Comparison of ENCODE assay signal across 16 cellular contexts in genomic region chr21:43697758-43698643, GRCh38. TPM values are rescaled to one million over a fixed set of nuclear protein-coding genes. Genes with fewer than 3 reads are reported as not detected.
DNase-seq lines count a peak whose midpoint lies in the region; ATAC-seq and TF ChIP-seq lines count a peak whose summit lies in the region.
"Had no signal": no experiment of that assay in that cellular context is flagged by ENCODE, and none has a peak within 500 bp of the region (broad histone marks: within the 10 kb centered on the region; RNA-seq: fewer than 3 reads in every experiment).

No MANE protein-coding gene starts in this region.

- H3K4me1 Mint-ChIP-seq in activated CD4-positive, alpha-beta T cell treated with anti-CD3 and anti-CD28 coated beads for 36 hours: peaks cover 16% of the 10 kb centered on the region
- H3K4me1 Mint-ChIP-seq in activated CD4-positive, alpha-beta T cell treated with anti-CD3 and anti-CD28 coated beads, Interleukin-2, amount 10 ng/mL, durations not matched to agents 24 days and 14 days: peaks cover 11% of the 10 kb centered on the region
- peaks cover 10 to 22% (median 14%) of the 10 kb centered on the region in 4 donors for H3K4me1 Mint-ChIP-seq in naive thymus-derived CD8-positive, alpha-beta T cell

- POLR2A ChIA-PET in activated CD4-positive, alpha-beta T cell treated with anti-CD3 and anti-CD28 coated beads for 36 hours (lab: Charles Lee): no interaction called here
- POLR2A ChIA-PET in naive thymus-derived CD8-positive, alpha-beta T cell (lab: Charles Lee): interaction anchor here (0.7 kb wide), 1 partner anchor 22 kb away, joined by 3 read pairs; no protein-coding TSS in a partner anchor

- no peak overlapping the region for H3K4me3 Mint-ChIP-seq in activated CD4-positive, alpha-beta T cell treated with anti-CD3 and anti-CD28 coated beads for 36 hours
- no peak overlapping the region for H3K4me3 Mint-ChIP-seq in activated CD4-positive, alpha-beta T cell treated with anti-CD3 and anti-CD28 coated beads, Interleukin-2, amount 10 ng/mL, durations not matched to agents 24 days and 14 days
- H3K4me3 Mint-ChIP-seq in naive thymus-derived CD8-positive, alpha-beta T cell: peak overlapping the region in 2 of 10 donors; percentile 5 to 32
- H3K4me3 Mint-ChIP-seq: memory B cell had no signal

- H3K27me3 Mint-ChIP-seq in activated CD4-positive, alpha-beta T cell treated with anti-CD3 and anti-CD28 coated beads for 36 hours: no peaks in the 10 kb centered on the region
- no peaks in the 10 kb centered on the region for H3K27me3 Mint-ChIP-seq in activated CD4-positive, alpha-beta T cell treated with anti-CD3 and anti-CD28 coated beads, Interleukin-2, amount 10 ng/mL, durations not matched to agents 24 days and 14 days
- no peaks in the 10 kb centered on the region for H3K27me3 Mint-ChIP-seq in naive thymus-derived CD8-positive, alpha-beta T cell

- H3K36me3 Mint-ChIP-seq in activated CD4-positive, alpha-beta T cell treated with anti-CD3 and anti-CD28 coated beads for 36 hours (ENCODE audit: low read depth): peaks cover 48% of the 10 kb centered on the region
- peaks cover 29% of the 10 kb centered on the region for H3K36me3 Mint-ChIP-seq in activated CD4-positive, alpha-beta T cell treated with anti-CD3 and anti-CD28 coated beads, Interleukin-2, amount 10 ng/mL, durations not matched to agents 24 days and 14 days (ENCODE audit: low read depth)
- H3K36me3 Mint-ChIP-seq in naive thymus-derived CD8-positive, alpha-beta T cell: peaks cover 7 to 38% (median 25%) of the 10 kb centered on the region in 3 donors

- H3K9me3 Mint-ChIP-seq in activated CD4-positive, alpha-beta T cell treated with anti-CD3 and anti-CD28 coated beads for 36 hours (ENCODE audit: low read depth): no peaks in the 10 kb centered on the region
- H3K9me3 Mint-ChIP-seq in activated CD4-positive, alpha-beta T cell treated with anti-CD3 and anti-CD28 coated beads, Interleukin-2, amount 10 ng/mL, durations not matched to agents 24 days and 14 days: no peaks in the 10 kb centered on the region
- peaks cover 0 to 20% (median 2%) of the 10 kb centered on the region in 9 donors for H3K9me3 Mint-ChIP-seq in naive thymus-derived CD8-positive, alpha-beta T cell
- H3K9me3 Mint-ChIP-seq: memory B cell had no signal

- intact Hi-C loops in activated CD4-positive, alpha-beta T cell treated with anti-CD3 and anti-CD28 coated beads for 36 hours (cut with DNase I, micrococcal nuclease): no loop called here
- intact Hi-C loops in activated CD4-positive, alpha-beta T cell treated with anti-CD3 and anti-CD28 coated beads, Interleukin-2, amount 10 ng/mL, durations not matched to agents 24 days and 14 days (cut with micrococcal nuclease): no loop called here

- CTCF ChIA-PET in activated CD4-positive, alpha-beta T cell treated with anti-CD3 and anti-CD28 coated beads for 36 hours (lab: Charles Lee): interaction anchor here (0.6 kb wide), 1 partner anchor 38 kb away, joined by 3 read pairs; no protein-coding TSS in a partner anchor

- no peak for DNase-seq in activated CD4-positive, alpha-beta T cell treated with anti-CD3 and anti-CD28 coated beads for 36 hours
- no peak for DNase-seq in activated CD4-positive, alpha-beta T cell treated with anti-CD3 and anti-CD28 coated beads, Interleukin-2, amount 10 ng/mL, durations not matched to agents 24 days and 14 days
- DNase-seq in LHCN-M2 (ENCODE audit: low read depth): peak; percentile 21
- DNase-seq in choroid plexus epithelial cell (ENCODE audit: low read depth): peak; percentile 74
- peak in 2 of 10 donors; percentile 37 to 48 for DNase-seq in naive thymus-derived CD8-positive, alpha-beta T cell
- DNase-seq in middle frontal gyrus (ENCODE audit: extremely low spot score, low spot score): no peak
- DNase-seq: activated CD4-positive, alpha-beta T cell treated with anti-CD3 and anti-CD28 coated beads for 48 hours; gastrocnemius medialis; MV-4-11; NCI-H2081 treated with DMSO at 0.1 percent for 48 hours; NCI-H774; sigmoid colon; stimulated activated CD4-positive, alpha-beta T cell treated with anti-CD3 and anti-CD28 coated beads, Interleukin-4, amount 100 ng/mL, for 24 hours had no signal

- peak overlapping the region; percentile 72 for H3K27ac Mint-ChIP-seq in activated CD4-positive, alpha-beta T cell treated with anti-CD3 and anti-CD28 coated beads for 36 hours
- H3K27ac Mint-ChIP-seq in activated CD4-positive, alpha-beta T cell treated with anti-CD3 and anti-CD28 coated beads, Interleukin-2, amount 10 ng/mL, durations not matched to agents 24 days and 14 days: no peak overlapping the region
- H3K27ac Mint-ChIP-seq in naive thymus-derived CD8-positive, alpha-beta T cell: peak overlapping the region in 5 of 10 donors; percentile 21 to 80 (median 65)
- H3K27ac Mint-ChIP-seq: memory B cell had no signal

- no peak for TF ChIP-seq CTCF in choroid plexus epithelial cell (conservative IDR thresholded peaks at IDR 0.05; ENCODE audit: low read depth, low read length)

- H3K4me3 ChIP-seq in choroid plexus epithelial cell (ENCODE audit: low read depth, low read length): no peak overlapping the region
- H3K4me3 ChIP-seq: gastrocnemius medialis, sigmoid colon had no signal

- peak; percentile 76 for ATAC-seq in activated CD4-positive, alpha-beta T cell treated with anti-CD3 and anti-CD28 coated beads for 36 hours
- ATAC-seq in naive thymus-derived CD8-positive, alpha-beta T cell: peak; percentile 83 to 92
- no peak for ATAC-seq in GM19467 (IDR thresholded peaks at IDR 0.05; ENCODE audit: unreplicated experiment)
- ATAC-seq in GM19397 (IDR thresholded peaks at IDR 0.05; ENCODE audit: unreplicated experiment): no peak
- ATAC-seq: gastrocnemius medialis had no signal

RNA-seq across cellular contexts. Expression of gene PDXK, which starts 20.9 kb away (rescaled TPM):
- total RNA-seq in activated CD4-positive, alpha-beta T cell treated with anti-CD3 and anti-CD28 coated beads for 36 hours: 100 to 1,000 TPM in 1 of 2 experiments, 10 to 100 TPM in 1; 96.9 to 117 TPM
- 138 and 152 TPM in 2 replicates for total RNA-seq in activated CD4-positive, alpha-beta T cell treated with anti-CD3 and anti-CD28 coated beads, Interleukin-2, amount 10 ng/mL, durations not matched to agents 24 days and 14 days
- total RNA-seq in LHCN-M2 (2014; rRNA removed): 47.6 and 59.9 TPM in 2 replicates
- polyA plus RNA-seq in LHCN-M2 (2012): 174 TPM
- total RNA-seq in naive thymus-derived CD8-positive, alpha-beta T cell: 10 to 100 TPM; 56.3 to 60.6 TPM
- 10 to 100 TPM; 27.1 to 36.0 (median 29.6) TPM for polyA plus RNA-seq in naive thymus-derived CD8-positive, alpha-beta T cell

RNA-seq across cellular contexts. Expression of gene RRP1B, which starts 38.6 kb away (rescaled TPM):
- total RNA-seq in activated CD4-positive, alpha-beta T cell treated with anti-CD3 and anti-CD28 coated beads for 36 hours: 10 to 100 TPM; 64.0 to 66.7 TPM
- total RNA-seq in activated CD4-positive, alpha-beta T cell treated with anti-CD3 and anti-CD28 coated beads, Interleukin-2, amount 10 ng/mL, durations not matched to agents 24 days and 14 days: 82.8 and 83.6 TPM in 2 replicates
- total RNA-seq in LHCN-M2 (2014; rRNA removed): 36.8 and 37.4 TPM in 2 replicates
- polyA plus RNA-seq in LHCN-M2 (2012): 11.6 TPM
- 10 to 100 TPM; 39.6 to 39.9 TPM for total RNA-seq in naive thymus-derived CD8-positive, alpha-beta T cell
- polyA plus RNA-seq in naive thymus-derived CD8-positive, alpha-beta T cell: 10 to 100 TPM; 29.0 to 48.4 (median 36.1) TPM

RNA-seq across cellular contexts. Expression of gene HSF2BP, which starts 38.7 kb away (rescaled TPM):
- total RNA-seq in activated CD4-positive, alpha-beta T cell treated with anti-CD3 and anti-CD28 coated beads for 36 hours: 1 to 10 TPM; 1.5 to 1.6 TPM
- 1.3 TPM in 2 replicates for total RNA-seq in activated CD4-positive, alpha-beta T cell treated with anti-CD3 and anti-CD28 coated beads, Interleukin-2, amount 10 ng/mL, durations not matched to agents 24 days and 14 days
- total RNA-seq in LHCN-M2 (2014; rRNA removed): 2.4 and 2.6 TPM in 2 replicates
- 2.8 TPM for polyA plus RNA-seq in LHCN-M2 (2012)
- under 1 TPM; 0.66 to 0.68 TPM for total RNA-seq in naive thymus-derived CD8-positive, alpha-beta T cell
- polyA plus RNA-seq in naive thymus-derived CD8-positive, alpha-beta T cell: under 1 TPM; 0.22 to 0.64 (median 0.29) TPM

Comparison
In these comparisons a context has a peak if more than half of its experiments do, and no peak if none do; other contexts are left out.
1. ATAC-seq: peak in activated CD4-positive, alpha-beta T cell treated with anti-CD3 and anti-CD28 coated beads for 36 hours (single experiment) and naive thymus-derived CD8-positive, alpha-beta T cell (2 of 2); none in GM19467 (single experiment) and GM19397 (single experiment).
2. DNase-seq: peak in LHCN-M2 (single experiment) and choroid plexus epithelial cell (single experiment); none in activated CD4-positive, alpha-beta T cell treated with anti-CD3 and anti-CD28 coated beads for 36 hours (single experiment), activated CD4-positive, alpha-beta T cell treated with anti-CD3 and anti-CD28 coated beads, Interleukin-2, amount 10 ng/mL, durations not matched to agents 24 days and 14 days (single experiment) and middle frontal gyrus (single experiment).